16 cellular contexts compared by ENCODE assay signal in genomic region chr3:179590669-179591068, GRCh38. TPM values are rescaled to one million over a fixed set of nuclear protein-coding genes. Genes with fewer than 3 reads are reported as not detected.
A peak's percentile ranks its signal among the peaks of the same experiment; 100 is the strongest.
DNase-seq lines count a peak whose midpoint lies in the region; ATAC-seq and TF ChIP-seq lines count a peak whose summit lies in the region.
"Had no signal": no experiment of that assay in that cellular context is flagged by ENCODE, and none has a peak within 500 bp of the region (broad histone marks: within the 10 kb centered on the region; RNA-seq: fewer than 3 reads in every experiment).

No MANE protein-coding gene starts in this region.

- peaks cover 4% of the 10 kb centered on the region for H3K4me1 Mint-ChIP-seq in activated CD8-positive, alpha-beta memory T cell treated with anti-CD3 and anti-CD28 coated beads, Interleukin-2, amount 10 ng/mL, durations not matched to agents 7 days and 5 days
- no peaks in the 10 kb centered on the region for H3K4me1 Mint-ChIP-seq in Calu3 (ENCODE audit: low read depth, unreplicated experiment)
- H3K4me1 Mint-ChIP-seq in T-helper 17 cell = peaks cover 1% of the 10 kb centered on the region
- H3K4me1 Mint-ChIP-seq in chondrocyte (ENCODE audit: low read depth) = peaks cover 27% of the 10 kb centered on the region
- H3K4me1 Mint-ChIP-seq: CD14-positive monocyte, GM23338 had no signal

- no peak for DNase-seq in activated CD8-positive, alpha-beta memory T cell treated with anti-CD3 and anti-CD28 coated beads, Interleukin-2, amount 10 ng/mL, durations not matched to agents 7 days and 5 days
- no peak for DNase-seq in activated CD8-positive, alpha-beta memory T cell treated with anti-CD3 and anti-CD28 coated beads, Interleukin-2, amount 50 U/mL, for 48 hours
- DNase-seq in Calu3 (no peak), T-helper 17 cell (no peak), chondrocyte (ENCODE audit: low spot score) (no peak), amniotic stem cell (lab: John Stamatoyannopoulos, UW) (no peak), vagina (ENCODE audit: extremely low spot score in 2 of 2) (no peak)
- DNase-seq: DMS79 treated with DMSO at 0.1 percent for 48 hours, NCI-H1436, NCI-H2029 treated with DMSO at 0.1 percent for 48 hours, NCI-H524, RPMI8226 had no signal

- TSS peak; percentile 10 for BruUV-seq in Calu3 (replicated peaks; lab: Mats Ljungman, UMichigan)

- no peak for TF ChIP-seq POLR2A in vagina (IDR thresholded peaks at IDR 0.05)

- H3K27me3 Mint-ChIP-seq in activated CD8-positive, alpha-beta memory T cell treated with anti-CD3 and anti-CD28 coated beads, Interleukin-2, amount 10 ng/mL, durations not matched to agents 7 days and 5 days = no peaks in the 10 kb centered on the region
- no peaks in the 10 kb centered on the region for H3K27me3 Mint-ChIP-seq in Calu3 (ENCODE audit: unreplicated experiment)
- no peaks in the 10 kb centered on the region for H3K27me3 Mint-ChIP-seq in T-helper 17 cell
- no peaks in the 10 kb centered on the region for H3K27me3 Mint-ChIP-seq in chondrocyte (ENCODE audit: low read depth)

- H3K9me3 ChIP-seq in T-helper 17 cell (ENCODE audit: control insufficient read depth, low read length, poor library complexity, severe bottlenecking) (no peaks in the 10 kb centered on the region), vagina (no peaks in the 10 kb centered on the region)
- H3K9me3 ChIP-seq: A549 had no signal

- H3K4me3 ChIP-seq in vagina = no peak overlapping the region
- H3K4me3 ChIP-seq: A549, GM23338 had no signal

- H3K36me3 Mint-ChIP-seq in activated CD8-positive, alpha-beta memory T cell treated with anti-CD3 and anti-CD28 coated beads, Interleukin-2, amount 10 ng/mL, durations not matched to agents 7 days and 5 days = peaks cover 62% of the 10 kb centered on the region
- H3K36me3 Mint-ChIP-seq in Calu3 (ENCODE audit: insufficient read depth, unreplicated experiment) (peaks cover 56% of the 10 kb centered on the region), T-helper 17 cell (ENCODE audit: low read depth) (peaks cover 8% of the 10 kb centered on the region), chondrocyte (ENCODE audit: low read depth) (peaks cover 24% of the 10 kb centered on the region)

- peak overlapping the region; percentile 16 for H3K27ac Mint-ChIP-seq in activated CD8-positive, alpha-beta memory T cell treated with anti-CD3 and anti-CD28 coated beads, Interleukin-2, amount 10 ng/mL, durations not matched to agents 7 days and 5 days
- H3K27ac Mint-ChIP-seq in Calu3 (ENCODE audit: unreplicated experiment) (no peak overlapping the region), T-helper 17 cell (peak overlapping the region; percentile 75), chondrocyte (ENCODE audit: unreplicated experiment) (peak overlapping the region; percentile 61)
- H3K27ac Mint-ChIP-seq: GM23338 had no signal

- CTCF ChIA-PET in activated CD8-positive, alpha-beta memory T cell treated with anti-CD3 and anti-CD28 coated beads, Interleukin-2, amount 10 ng/mL, durations not matched to agents 7 days and 5 days (lab: Charles Lee) = interaction anchor here (0.7 kb wide), 1 partner anchor 96 kb away, joined by 3 read pairs; no protein-coding TSS in a partner anchor
- CTCF ChIA-PET in Calu3 (lab: Charles Lee) = interaction anchor here (0.7 kb wide), 1 partner anchor 1216 kb away, joined by 4 read pairs; no protein-coding TSS in a partner anchor

- H3K27me3 ChIP-seq in vagina = no peaks in the 10 kb centered on the region

- no peaks in the 10 kb centered on the region for H3K4me1 ChIP-seq in vagina
- H3K4me1 ChIP-seq: A549 had no signal

- TF ChIP-seq CTCF in Calu3 (IDR thresholded peaks at IDR 0.05; ENCODE audit: unreplicated experiment) (no peak), chondrocyte (IDR thresholded peaks at IDR 0.05) (no peak), vagina (IDR thresholded peaks at IDR 0.05) (no peak)

- H3K36me3 ChIP-seq in vagina = peaks cover 0 to 67% of the 10 kb centered on the region in 2 donors

- no peak overlapping the region for H3K4me3 Mint-ChIP-seq in activated CD8-positive, alpha-beta memory T cell treated with anti-CD3 and anti-CD28 coated beads, Interleukin-2, amount 10 ng/mL, durations not matched to agents 7 days and 5 days
- H3K4me3 Mint-ChIP-seq in Calu3 (ENCODE audit: low read depth, unreplicated experiment) (no peak overlapping the region), T-helper 17 cell (no peak overlapping the region), chondrocyte (ENCODE audit: unreplicated experiment) (no peak overlapping the region)
- H3K4me3 Mint-ChIP-seq: CD14-positive monocyte, GM23338 had no signal

- H3K9me3 Mint-ChIP-seq in activated CD8-positive, alpha-beta memory T cell treated with anti-CD3 and anti-CD28 coated beads, Interleukin-2, amount 10 ng/mL, durations not matched to agents 7 days and 5 days (ENCODE audit: low read depth) = no peaks in the 10 kb centered on the region
- no peaks in the 10 kb centered on the region for H3K9me3 Mint-ChIP-seq in Calu3 (ENCODE audit: low read depth, unreplicated experiment)
- H3K9me3 Mint-ChIP-seq in chondrocyte (ENCODE audit: low read depth) = no peaks in the 10 kb centered on the region
- H3K9me3 Mint-ChIP-seq: CD14-positive monocyte, GM23338 had no signal

- ATAC-seq in activated CD8-positive, alpha-beta memory T cell treated with anti-CD3 and anti-CD28 coated beads, Interleukin-2, amount 10 ng/mL, durations not matched to agents 7 days and 5 days = no peak
- ATAC-seq in T-helper 17 cell = no peak
- ATAC-seq in GM19351 (IDR thresholded peaks at IDR 0.05; ENCODE audit: unreplicated experiment) = no peak
- ATAC-seq: A549, GM23338 had no signal

- no peak overlapping the region for H3K27ac ChIP-seq in vagina
- H3K27ac ChIP-seq: A549 had no signal

- intact Hi-C loops in Calu3 (cut with micrococcal nuclease; ENCODE audit: unreplicated experiment) (no loop called here), vagina (cut with DNase I) (no loop called here)

RNA-seq across cellular contexts. Expression of gene MRPL47, which starts 13.8 kb away (rescaled TPM):
- total RNA-seq in activated CD8-positive, alpha-beta memory T cell treated with anti-CD3 and anti-CD28 coated beads, Interleukin-2, amount 10 ng/mL, durations not matched to agents 7 days and 5 days = 10 to 100 TPM; 29.7 to 49.8 TPM
- total RNA-seq in Calu3 (2022) (76.2 and 88.0 TPM in 2 replicates), T-helper 17 cell (10 to 100 TPM; 21.3 to 25.6 TPM), chondrocyte (30.6 to 34.0 TPM (median 32.5 TPM) in 3 replicates), vagina (20.9 TPM)

RNA-seq across cellular contexts. Expression of gene NDUFB5, which starts 13.9 kb away (rescaled TPM):
- 10 to 100 TPM; 83.1 to 97.3 TPM for total RNA-seq in activated CD8-positive, alpha-beta memory T cell treated with anti-CD3 and anti-CD28 coated beads, Interleukin-2, amount 10 ng/mL, durations not matched to agents 7 days and 5 days
- total RNA-seq in Calu3 (2022) (135 and 146 TPM in 2 replicates), T-helper 17 cell (10 to 100 TPM; 33.3 to 37.3 TPM), chondrocyte (58.5 to 93.6 TPM (median 67.0 TPM) in 3 replicates), vagina (48.9 TPM)

RNA-seq across cellular contexts. Expression of gene ACTL6A, which starts 27.9 kb away (rescaled TPM):
- 10 to 100 TPM; 80.1 to 92.7 TPM for total RNA-seq in activated CD8-positive, alpha-beta memory T cell treated with anti-CD3 and anti-CD28 coated beads, Interleukin-2, amount 10 ng/mL, durations not matched to agents 7 days and 5 days
- total RNA-seq in Calu3 (2022) (148 and 158 TPM in 2 replicates), T-helper 17 cell (10 to 100 TPM; 30.5 to 31.7 TPM), chondrocyte (37.4 to 46.3 TPM (median 37.8 TPM) in 3 replicates), vagina (21.9 TPM)
